8 cellular contexts compared by ENCODE assay signal in the genomic region with DNA sequence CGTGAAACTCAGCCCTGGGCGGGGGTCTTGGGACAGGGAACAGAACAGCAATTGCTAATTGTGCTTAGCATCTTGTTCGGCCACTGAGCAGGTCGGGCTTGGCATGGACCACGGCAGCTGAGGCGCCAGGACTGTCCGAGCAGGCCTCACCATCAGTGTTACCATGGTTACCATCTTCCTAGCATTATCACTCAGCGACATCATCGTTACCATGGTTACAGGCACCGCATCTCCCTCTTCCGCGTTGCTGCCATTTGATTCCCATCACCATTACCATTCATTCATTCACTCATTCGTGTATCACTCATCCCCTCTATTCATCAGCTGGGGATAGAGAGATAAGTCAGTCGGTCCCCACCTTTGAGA.
DNase-seq lines count a peak whose midpoint lies in the region; ATAC-seq, FAIRE-seq and TF ChIP-seq lines count a peak whose summit lies in the region.

No MANE protein-coding gene starts in this region.

- no peaks in the 10 kb centered on the region for H3K27me3 ChIP-seq in BLaER1

- no peaks in the 10 kb centered on the region for H3K9me3 Mint-ChIP-seq in activated T-helper 17 cell treated with anti-CD3 and anti-CD28 coated beads, Interleukin-2, amount 50 U/mL, for 72 hours

- H3K36me3 ChIP-seq in BLaER1 (no peaks in the 10 kb centered on the region), HEK293 (ENCODE audit: control insufficient read depth in 2 of 2, insufficient read depth in 1 of 2, low read length in 2 of 2) (no peaks in the 10 kb centered on the region), kidney (ENCODE audit: control insufficient read depth in 1 of 2, insufficient read depth in 2 of 2, low read length in 2 of 2) (no peaks in the 10 kb centered on the region)

- peak overlapping the region; percentile 95 for H3K4me2 ChIP-seq in BLaER1

- H3K27me3 Mint-ChIP-seq in activated T-helper 17 cell treated with anti-CD3 and anti-CD28 coated beads, Interleukin-2, amount 50 U/mL, for 72 hours = no peaks in the 10 kb centered on the region

- H3K4me3 ChIP-seq in BLaER1 = peak overlapping the region; percentile 82
- no peak overlapping the region for H3K4me3 ChIP-seq in HEK293 (ENCODE audit: low read depth, low read length)
- no peak overlapping the region for H3K4me3 ChIP-seq in kidney (ENCODE audit: low read length in 2 of 2)

- intact Hi-C loops in kidney (cut with DNase I) = no loop called here

- H3K9ac ChIP-seq in BLaER1 (0 out of 2 replicates have a peak overlapping the region, but pooled peaks have one; percentile 93), kidney (ENCODE audit: low read length in 2 of 2) (no peak overlapping the region)

- peaks cover 18% of the 10 kb centered on the region for H3K4me1 Mint-ChIP-seq in activated T-helper 17 cell treated with anti-CD3 and anti-CD28 coated beads, Interleukin-2, amount 50 U/mL, for 72 hours

- no peaks in the 10 kb centered on the region for H4K20me1 ChIP-seq in BLaER1

- FAIRE-seq in kidney (lab: Jason Lieb, UNC) = no peak

- POLR2A ChIA-PET in HEK293 (lab: Yijun Ruan, JAX) = interaction anchor here (1.0 kb wide), 1 partner anchor 22 kb away, joined by 4 read pairs; no protein-coding TSS in a partner anchor

- peak; percentile 78 for DNase-seq in kidney
- no peak for DNase-seq in stimulated activated naive CD4-positive, alpha-beta T cell treated with Interleukin-2 at 50 U/mL for 16 hours (lab: John Stamatoyannopoulos, UW)
- no peak for DNase-seq in omental fat pad (ENCODE audit: low spot score)
- DNase-seq in HuH-7.5 (ENCODE audit: low spot score) = no peak

- H3K27ac Mint-ChIP-seq in activated T-helper 17 cell treated with anti-CD3 and anti-CD28 coated beads, Interleukin-2, amount 50 U/mL, for 72 hours = peak overlapping the region; percentile 35

- H3K36me3 Mint-ChIP-seq in activated T-helper 17 cell treated with anti-CD3 and anti-CD28 coated beads, Interleukin-2, amount 50 U/mL, for 72 hours (ENCODE audit: low read depth) = no peaks in the 10 kb centered on the region

- no peaks in the 10 kb centered on the region for H3K9me3 ChIP-seq in BLaER1
- no peaks in the 10 kb centered on the region for H3K9me3 ChIP-seq in HEK293 (ENCODE audit: control insufficient read depth, insufficient read depth, low read depth, low read length)
- no peaks in the 10 kb centered on the region for H3K9me3 ChIP-seq in kidney (ENCODE audit: control insufficient read depth in 1 of 2, low read length in 2 of 2)

- H3K27ac ChIP-seq in BLaER1 (peak overlapping the region; percentile 93; the same call in 1 of the 2 replicates), HEK293 (ENCODE audit: extremely low read depth, low read depth, low read length) (no peak overlapping the region), kidney (ENCODE audit: low read depth in 2 of 2, low read length in 2 of 2) (peak overlapping the region; percentile 54 to 74)

- peak overlapping the region; percentile 83 for H3K4me3 Mint-ChIP-seq in activated T-helper 17 cell treated with anti-CD3 and anti-CD28 coated beads, Interleukin-2, amount 50 U/mL, for 72 hours

- TF ChIP-seq CTCF in HEK293 (tag by site-specific recombination; IDR thresholded peaks at IDR 0.05) (no peak), kidney (IDR thresholded peaks at IDR 0.05; ENCODE audit: borderline replicate concordance, extremely low read depth, insufficient read depth) (no peak), omental fat pad (IDR thresholded peaks at IDR 0.05) (no peak)

- CTCF ChIA-PET in HEK293 (lab: Yijun Ruan, JAX) = interaction anchor here (3.7 kb wide), 1 partner anchor 18 kb away, joined by 22 read pairs; no protein-coding TSS in a partner anchor

- H3K4me1 ChIP-seq in BLaER1 (peaks cover 46% of the 10 kb centered on the region), HEK293 (ENCODE audit: control insufficient read depth, insufficient read depth, low read length) (peaks cover 9% of the 10 kb centered on the region), kidney (ENCODE audit: control insufficient read depth in 1 of 2, insufficient read depth in 1 of 2, low read depth in 1 of 2, low read length in 2 of 2) (peaks cover 4 to 17% of the 10 kb centered on the region in 2 donors)

- ATAC-seq in activated T-helper 17 cell treated with anti-CD3 and anti-CD28 coated beads, Interleukin-2, amount 50 U/mL, for 72 hours (replicated peaks) = no peak
- ATAC-seq in HG03025 (IDR thresholded peaks at IDR 0.05; ENCODE audit: low FRiP score, unreplicated experiment) = no peak
- ATAC-seq in omental fat pad (ENCODE audit: low FRiP score) = no peak

TF ChIP-seq in HEK293, 187 proteins besides CTCF, POLR2A, EP300 and RAD21 (continues in another document):
- TF ChIP-seq ZNF24 (tag by site-specific recombination; IDR thresholded peaks at IDR 0.05) (0 out of 2 replicates have a peak, but pooled peaks have one; percentile 23), ZNF274 (IDR thresholded peaks at IDR 0.05; ENCODE audit: low read length) (no peak), ZNF274 (tag by site-specific recombination; IDR thresholded peaks at IDR 0.05; ENCODE audit: borderline replicate concordance) (no peak), ZBTB1 (tag by site-specific recombination; IDR thresholded peaks at IDR 0.05) (no peak), ZNF2 (tag by site-specific recombination; IDR thresholded peaks at IDR 0.05) (0 out of 2 replicates have a peak, but pooled peaks have one; percentile 4), KLF7 (tag by site-specific recombination; IDR thresholded peaks at IDR 0.05; ENCODE audit: borderline replicate concordance) (no peak), ZNF19 (tag by site-specific recombination; IDR thresholded peaks at IDR 0.05; ENCODE audit: low read depth) (no peak), ZNF837 (tag by site-specific recombination; IDR thresholded peaks at IDR 0.05) (no peak)
- TF ChIP-seq, protein P1, sequence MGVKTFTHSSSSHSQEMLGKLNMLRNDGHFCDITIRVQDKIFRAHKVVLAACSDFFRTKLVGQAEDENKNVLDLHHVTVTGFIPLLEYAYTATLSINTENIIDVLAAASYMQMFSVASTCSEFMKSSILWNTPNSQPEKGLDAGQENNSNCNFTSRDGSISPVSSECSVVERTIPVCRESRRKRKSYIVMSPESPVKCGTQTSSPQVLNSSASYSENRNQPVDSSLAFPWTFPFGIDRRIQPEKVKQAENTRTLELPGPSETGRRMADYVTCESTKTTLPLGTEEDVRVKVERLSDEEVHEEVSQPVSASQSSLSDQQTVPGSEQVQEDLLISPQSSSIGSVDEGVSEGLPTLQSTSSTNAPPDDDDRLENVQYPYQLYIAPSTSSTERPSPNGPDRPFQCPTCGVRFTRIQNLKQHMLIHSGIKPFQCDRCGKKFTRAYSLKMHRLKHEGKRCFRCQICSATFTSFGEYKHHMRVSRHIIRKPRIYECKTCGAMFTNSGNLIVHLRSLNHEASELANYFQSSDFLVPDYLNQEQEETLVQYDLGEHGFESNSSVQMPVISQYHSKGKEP (tag by site-specific recombination; IDR thresholded peaks at IDR 0.05) = no peak
- TF ChIP-seq, protein P2, sequence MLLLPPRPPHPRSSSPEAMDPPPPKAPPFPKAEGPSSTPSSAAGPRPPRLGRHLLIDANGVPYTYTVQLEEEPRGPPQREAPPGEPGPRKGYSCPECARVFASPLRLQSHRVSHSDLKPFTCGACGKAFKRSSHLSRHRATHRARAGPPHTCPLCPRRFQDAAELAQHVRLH (tag by site-specific recombination; IDR thresholded peaks at IDR 0.05) = no peak
- TF ChIP-seq, protein P3, sequence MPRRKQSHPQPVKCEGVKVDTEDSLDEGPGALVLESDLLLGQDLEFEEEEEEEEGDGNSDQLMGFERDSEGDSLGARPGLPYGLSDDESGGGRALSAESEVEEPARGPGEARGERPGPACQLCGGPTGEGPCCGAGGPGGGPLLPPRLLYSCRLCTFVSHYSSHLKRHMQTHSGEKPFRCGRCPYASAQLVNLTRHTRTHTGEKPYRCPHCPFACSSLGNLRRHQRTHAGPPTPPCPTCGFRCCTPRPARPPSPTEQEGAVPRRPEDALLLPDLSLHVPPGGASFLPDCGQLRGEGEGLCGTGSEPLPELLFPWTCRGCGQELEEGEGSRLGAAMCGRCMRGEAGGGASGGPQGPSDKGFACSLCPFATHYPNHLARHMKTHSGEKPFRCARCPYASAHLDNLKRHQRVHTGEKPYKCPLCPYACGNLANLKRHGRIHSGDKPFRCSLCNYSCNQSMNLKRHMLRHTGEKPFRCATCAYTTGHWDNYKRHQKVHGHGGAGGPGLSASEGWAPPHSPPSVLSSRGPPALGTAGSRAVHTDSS (tag by site-specific recombination; IDR thresholded peaks at IDR 0.05) = no peak
- TF ChIP-seq, protein P4, sequence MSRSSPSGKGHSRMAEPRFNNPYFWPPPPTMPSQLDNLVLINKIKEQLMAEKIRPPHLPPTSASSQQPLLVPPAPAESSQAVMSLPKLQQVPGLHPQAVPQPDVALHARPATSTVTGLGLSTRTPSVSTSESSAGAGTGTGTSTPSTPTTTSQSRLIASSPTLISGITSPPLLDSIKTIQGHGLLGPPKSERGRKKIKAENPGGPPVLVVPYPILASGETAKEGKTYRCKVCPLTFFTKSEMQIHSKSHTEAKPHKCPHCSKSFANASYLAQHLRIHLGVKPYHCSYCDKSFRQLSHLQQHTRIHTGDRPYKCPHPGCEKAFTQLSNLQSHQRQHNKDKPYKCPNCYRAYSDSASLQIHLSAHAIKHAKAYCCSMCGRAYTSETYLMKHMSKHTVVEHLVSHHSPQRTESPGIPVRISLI (tag by site-specific recombination; IDR thresholded peaks at IDR 0.05) = no peak
- TF ChIP-seq, protein P5, sequence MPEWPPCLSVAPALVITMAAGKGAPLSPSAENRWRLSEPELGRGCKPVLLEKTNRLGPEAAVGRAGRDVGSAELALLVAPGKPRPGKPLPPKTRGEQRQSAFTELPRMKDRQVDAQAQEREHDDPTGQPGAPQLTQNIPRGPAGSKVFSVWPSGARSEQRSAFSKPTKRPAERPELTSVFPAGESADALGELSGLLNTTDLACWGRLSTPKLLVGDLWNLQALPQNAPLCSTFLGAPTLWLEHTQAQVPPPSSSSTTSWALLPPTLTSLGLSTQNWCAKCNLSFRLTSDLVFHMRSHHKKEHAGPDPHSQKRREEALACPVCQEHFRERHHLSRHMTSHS (tag by site-specific recombination; IDR thresholded peaks at IDR 0.05) = no peak
